8 cellular contexts compared by ENCODE assay signal in the genomic region with DNA sequence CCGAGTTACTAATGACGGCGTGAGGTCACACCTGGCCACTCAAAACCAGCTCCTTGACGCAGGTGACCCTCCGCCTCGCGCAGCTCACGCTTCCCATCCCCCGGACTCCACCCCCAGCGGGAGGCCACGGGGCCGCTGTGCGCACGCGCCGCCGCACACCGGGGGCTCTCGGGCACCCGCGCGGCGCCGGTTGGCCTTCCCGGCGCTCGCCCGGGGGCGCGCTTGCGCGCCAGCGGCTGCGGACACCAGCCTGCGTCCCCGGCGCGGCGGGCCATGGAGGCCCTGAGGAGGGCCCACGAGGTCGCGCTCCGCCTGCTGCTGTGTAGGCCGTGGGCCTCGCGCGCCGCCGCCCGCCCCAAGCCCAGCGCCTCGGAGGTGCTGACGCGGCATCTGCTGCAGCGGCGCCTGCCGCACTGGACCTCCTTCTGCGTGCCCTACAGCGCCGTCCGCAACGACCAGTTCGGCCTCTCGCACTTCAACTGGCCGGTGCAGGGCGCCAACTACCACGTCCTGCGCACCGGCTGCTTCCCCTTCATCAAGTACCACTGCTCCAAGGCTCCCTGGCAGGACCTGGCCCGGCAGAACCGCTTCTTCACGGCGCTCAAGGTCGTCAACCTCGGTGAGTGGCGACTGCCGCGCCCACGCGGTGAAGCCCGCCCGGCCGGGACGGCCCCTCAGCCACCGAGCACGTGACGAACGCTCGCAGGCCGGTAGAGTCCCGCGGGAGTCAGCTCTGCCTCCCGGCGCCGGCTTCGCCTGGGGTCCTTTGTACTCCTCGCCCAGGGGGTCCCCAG. TPM values are rescaled to one million over a fixed set of nuclear protein-coding genes. Genes with fewer than 3 reads are reported as not detected.
DNase-seq lines count a peak whose midpoint lies in the region; ATAC-seq and TF ChIP-seq lines count a peak whose summit lies in the region.

A gene (plus strand): TSS at position 156 of the 794 bp plus-strand sequence. CDS start 118 bp downstream, at position 274.

- H3K9me3 Mint-ChIP-seq in CD14-positive monocyte: no peaks in the 10 kb centered on the region
- no peaks in the 10 kb centered on the region for H3K9me3 Mint-ChIP-seq in activated CD4-positive, alpha-beta memory T cell treated with anti-CD3 and anti-CD28 coated beads for 36 hours

- peaks cover 0 to 3% of the 10 kb centered on the region in 2 donors for H3K4me1 ChIP-seq in lung (ENCODE audit: control insufficient read depth in 2 of 2, insufficient read depth in 2 of 2, low read length in 2 of 2)

- H3K9me3 ChIP-seq in lung (ENCODE audit: control insufficient read depth in 2 of 2, insufficient read depth in 1 of 2, low read length in 1 of 2): no peaks in the 10 kb centered on the region

- intact Hi-C loops in CD14-positive monocyte (cut with micrococcal nuclease): loop anchor here (2.0 to 10.0 kb wide), 2 partner anchors 22 to 314 kb away; a partner anchor contains a TSS
- intact Hi-C loops in activated CD4-positive, alpha-beta memory T cell treated with anti-CD3 and anti-CD28 coated beads for 36 hours (cut with micrococcal nuclease): loop anchor here (1.0 to 10.0 kb wide), 2 partner anchors 319 to 534 kb away; a partner anchor contains a TSS

- peak within 1 kb of the TSS; percentile 86 to 99 for H3K27ac ChIP-seq in lung (ENCODE audit: low read depth in 1 of 2, low read length in 1 of 2)

- H3K36me3 Mint-ChIP-seq in CD14-positive monocyte: peaks cover 2 to 5% of the 10 kb centered on the region in 2 donors
- H3K36me3 Mint-ChIP-seq in activated CD4-positive, alpha-beta memory T cell treated with anti-CD3 and anti-CD28 coated beads for 36 hours: peaks cover 2% of the 10 kb centered on the region

- POLR2A ChIA-PET in activated CD4-positive, alpha-beta memory T cell treated with anti-CD3 and anti-CD28 coated beads for 36 hours (lab: Charles Lee): interaction anchor here (0.5 to 2.8 kb wide), 5 partner anchors 9 to 465 kb away, joined by 3 to 20 read pairs (median 5); a partner anchor contains a TSS

- peak within 1 kb of the TSS; percentile 91 to 92 for H3K4me3 Mint-ChIP-seq in CD14-positive monocyte
- H3K4me3 Mint-ChIP-seq in activated CD4-positive, alpha-beta memory T cell treated with anti-CD3 and anti-CD28 coated beads for 36 hours: peak within 1 kb of the TSS; percentile 96

- ATAC-seq in GM19324 (IDR thresholded peaks at IDR 0.05; ENCODE audit: low FRiP score, unreplicated experiment): peak; percentile 92
- ATAC-seq in HG03442 (IDR thresholded peaks at IDR 0.05; ENCODE audit: unreplicated experiment): peak; percentile 78
- ATAC-seq in lung (ENCODE audit: insufficient read depth, low FRiP score): peak; percentile 86

- H3K36me3 ChIP-seq in lung (ENCODE audit: control insufficient read depth in 2 of 2, insufficient read depth in 2 of 2, low read length in 2 of 2): peaks cover 0 to 2% of the 10 kb centered on the region in 2 donors

- H3K27ac Mint-ChIP-seq in CD14-positive monocyte: peak within 1 kb of the TSS; percentile 95 to 97 (median 96)
- H3K27ac Mint-ChIP-seq in activated CD4-positive, alpha-beta memory T cell treated with anti-CD3 and anti-CD28 coated beads for 36 hours: peak within 1 kb of the TSS; percentile 99

- H3K27me3 ChIP-seq in lung (ENCODE audit: control insufficient read depth, insufficient read depth): no peaks in the 10 kb centered on the region

- H3K4me3 ChIP-seq in lung: peak within 1 kb of the TSS; percentile 78

- DNase-seq in CD14-positive monocyte (ENCODE audit: low spot score) (peak; percentile 63), NCI-H526 (lab: John Stamatoyannopoulos, UW) (peak; percentile 82 to 96), ecto neural progenitor cell (ENCODE audit: low spot score) (peak; percentile 88), lung (ENCODE audit: low spot score) (peak; percentile 89)
- DNase-seq in activated CD4-positive, alpha-beta memory T cell treated with anti-CD3 and anti-CD28 coated beads for 36 hours: peak; percentile 92
- peak; percentile 71 to 83 (median 75) for DNase-seq in stimulated activated CD4-positive, alpha-beta T cell treated with anti-CD3 and anti-CD28 coated beads, TNF-alpha, amount 100 ng/mL, for 24 hours (ENCODE audit: low read depth in 3 of 3)

- CTCF ChIA-PET in activated CD4-positive, alpha-beta memory T cell treated with anti-CD3 and anti-CD28 coated beads for 36 hours (lab: Charles Lee): interaction anchor here (1.0 to 1.8 kb wide), 3 partner anchors 63 to 317 kb away, joined by 3 to 5 read pairs (median 4); no protein-coding TSS in a partner anchor

- H3K4me1 Mint-ChIP-seq in CD14-positive monocyte: peaks cover 28% of the 10 kb centered on the region
- H3K4me1 Mint-ChIP-seq in activated CD4-positive, alpha-beta memory T cell treated with anti-CD3 and anti-CD28 coated beads for 36 hours (ENCODE audit: low read depth): peaks cover 23% of the 10 kb centered on the region

- 0 to 1% methylated on average over 92 to 97 of the region's 97 CpGs for WGBS in lung, 2 donors

- H3K27me3 Mint-ChIP-seq in CD14-positive monocyte (ENCODE audit: low read depth in 3 of 3): no peaks in the 10 kb centered on the region
- no peaks in the 10 kb centered on the region for H3K27me3 Mint-ChIP-seq in activated CD4-positive, alpha-beta memory T cell treated with anti-CD3 and anti-CD28 coated beads for 36 hours

- no peak for TF ChIP-seq CTCF in CD14-positive monocyte (IDR thresholded peaks at IDR 0.05)
- TF ChIP-seq CTCF in lung (IDR thresholded peaks at IDR 0.05; ENCODE audit: control extremely low read depth, extremely low read depth): no peak

RNA-seq across cellular contexts. Expression of the gene that starts here (rescaled TPM):
- polyA plus RNA-seq in CD14-positive monocyte (1 to 10 TPM; 3.6 to 3.9 TPM), lung (1 to 10 TPM; 2.1 to 2.6 TPM)
- 1 to 10 TPM; 4.1 to 4.3 TPM for total RNA-seq in activated CD4-positive, alpha-beta memory T cell treated with anti-CD3 and anti-CD28 coated beads for 36 hours
- total RNA-seq in lung: 1 to 10 TPM; 5.6 to 5.8 TPM

Comparison
In these comparisons a context has a peak if more than half of its experiments do, and no peak if none do; other contexts are left out.
1. Peak in every context shown above with its lines: DNase-seq, ATAC-seq, H3K4me3 ChIP-seq and H3K27ac ChIP-seq.